8 cellular contexts compared by ENCODE assay signal in genomic region chr1:179002552-179003345, GRCh38. TPM values are rescaled to one million over a fixed set of nuclear protein-coding genes. Genes with fewer than 3 reads are reported as not detected.
DNase-seq lines count a peak whose midpoint lies in the region; ATAC-seq and TF ChIP-seq lines count a peak whose summit lies in the region.

No MANE protein-coding gene starts in this region.

- H3K4me3 Mint-ChIP-seq in activated CD4-positive, alpha-beta memory T cell treated with anti-CD3 and anti-CD28 coated beads, Interleukin-2, amount 10 ng/mL, durations not matched to agents 7 days and 5 days: no peak overlapping the region
- H3K4me3 Mint-ChIP-seq in endodermal cell: no peak overlapping the region

- CTCF ChIA-PET in AG04449 (lab: Yijun Ruan, JAX): interaction anchor here (0.6 to 17.0 kb wide), 85 partner anchors 9 to 703 kb away, joined by 3 to 593 read pairs (median 4); partner anchors contain the start of gene ANGPTL1
- CTCF ChIA-PET in activated CD4-positive, alpha-beta memory T cell treated with anti-CD3 and anti-CD28 coated beads, Interleukin-2, amount 10 ng/mL, durations not matched to agents 7 days and 5 days (lab: Charles Lee): interaction anchor here (0.5 to 2.7 kb wide), 27 partner anchors 8 to 1200 kb away, joined by 3 to 16 read pairs (median 4); no protein-coding TSS in a partner anchor

- no peaks in the 10 kb centered on the region for H3K36me3 Mint-ChIP-seq in activated CD4-positive, alpha-beta memory T cell treated with anti-CD3 and anti-CD28 coated beads, Interleukin-2, amount 10 ng/mL, durations not matched to agents 7 days and 5 days (ENCODE audit: low read depth)
- no peaks in the 10 kb centered on the region for H3K36me3 Mint-ChIP-seq in endodermal cell (ENCODE audit: low read depth)

- H3K27ac Mint-ChIP-seq in activated CD4-positive, alpha-beta memory T cell treated with anti-CD3 and anti-CD28 coated beads, Interleukin-2, amount 10 ng/mL, durations not matched to agents 7 days and 5 days: no peak overlapping the region
- peak overlapping the region; percentile 59 for H3K27ac Mint-ChIP-seq in endodermal cell

- no peak overlapping the region for H3K4me3 ChIP-seq in AG04449 (ENCODE audit: low read depth, low read length)
- H3K4me3 ChIP-seq in endodermal cell (ENCODE audit: low read length): no peak overlapping the region

- H3K27ac ChIP-seq in endodermal cell (ENCODE audit: low read depth, low read length): peak overlapping the region; percentile 32

- H3K36me3 ChIP-seq in endodermal cell (ENCODE audit: control insufficient read depth, insufficient read depth, low read length): no peaks in the 10 kb centered on the region

- H3K27me3 ChIP-seq in endodermal cell (ENCODE audit: control insufficient read depth, insufficient read depth, low read length, poor library complexity, severe bottlenecking): no peaks in the 10 kb centered on the region

- ATAC-seq in GM18868 (IDR thresholded peaks at IDR 0.05; ENCODE audit: unreplicated experiment) (peak; percentile 82), HG03135 (IDR thresholded peaks at IDR 0.05; ENCODE audit: unreplicated experiment) (peak; percentile 72)

- no peaks in the 10 kb centered on the region for H3K4me1 ChIP-seq in endodermal cell (ENCODE audit: control insufficient read depth, insufficient read depth, low read length)

- peaks cover 10% of the 10 kb centered on the region for H3K4me1 Mint-ChIP-seq in activated CD4-positive, alpha-beta memory T cell treated with anti-CD3 and anti-CD28 coated beads, Interleukin-2, amount 10 ng/mL, durations not matched to agents 7 days and 5 days
- peaks cover 5% of the 10 kb centered on the region for H3K4me1 Mint-ChIP-seq in endodermal cell

- peak; percentile 88 for TF ChIP-seq CTCF in AG04449 (IDR thresholded peaks at IDR 0.05; ENCODE audit: insufficient read depth, low read length, missing control alignments)
- peak; percentile 99 for TF ChIP-seq CTCF in endodermal cell (conservative IDR thresholded peaks at IDR 0.05)

- no peak overlapping the region for H3K9ac ChIP-seq in endodermal cell (ENCODE audit: extremely low read depth, low read length, poor library complexity, severe bottlenecking)

- WGBS in endodermal cell (ENCODE audit: insufficient coverage in 1 of 2, insufficient read length in 1 of 2), 2 experiments: 40 to 42% methylated on average over 12 to 20 of the region's 20 CpGs

- H3K9me3 ChIP-seq in endodermal cell (ENCODE audit: control insufficient read depth, low read length): no peaks in the 10 kb centered on the region

- DNase-seq in AG04449 (ENCODE audit: low read depth, low spot score): no peak
- peak; percentile 91 for DNase-seq in NCI-H82 (lab: John Stamatoyannopoulos, UW)
- peak; percentile 61 for DNase-seq in activated CD4-positive, alpha-beta memory T cell treated with anti-CD3 and anti-CD28 coated beads, Interleukin-2, amount 10 ng/mL, durations not matched to agents 7 days and 5 days
- peak; percentile 98 for DNase-seq in endodermal cell
- peak; percentile 68 for DNase-seq in mucosa of gallbladder (ENCODE audit: low spot score)
- DNase-seq in stimulated activated CD8-positive, alpha-beta memory T cell treated with anti-CD3 and anti-CD28 coated beads, Interleukin-2, amount 100 ng/mL, for 48 hours (ENCODE audit: low read depth in 2 of 2): peak; percentile 50 to 65

- H3K27me3 Mint-ChIP-seq in activated CD4-positive, alpha-beta memory T cell treated with anti-CD3 and anti-CD28 coated beads, Interleukin-2, amount 10 ng/mL, durations not matched to agents 7 days and 5 days: no peaks in the 10 kb centered on the region
- no peaks in the 10 kb centered on the region for H3K27me3 Mint-ChIP-seq in endodermal cell (ENCODE audit: insufficient read depth)

- POLR2A ChIA-PET in AG04449 (lab: Yijun Ruan, JAX): interaction anchor here (1.3 kb wide), 1 partner anchor 465 kb away, joined by 3 read pairs; no protein-coding TSS in a partner anchor
- POLR2A ChIA-PET in activated CD4-positive, alpha-beta memory T cell treated with anti-CD3 and anti-CD28 coated beads, Interleukin-2, amount 10 ng/mL, durations not matched to agents 7 days and 5 days (lab: Charles Lee): no interaction called here

- H3K9me3 Mint-ChIP-seq in activated CD4-positive, alpha-beta memory T cell treated with anti-CD3 and anti-CD28 coated beads, Interleukin-2, amount 10 ng/mL, durations not matched to agents 7 days and 5 days: no peaks in the 10 kb centered on the region
- no peaks in the 10 kb centered on the region for H3K9me3 Mint-ChIP-seq in endodermal cell

RNA-seq across cellular contexts. Expression of gene FAM20B, which starts 22.9 kb away (rescaled TPM):
- total RNA-seq in activated CD4-positive, alpha-beta memory T cell treated with anti-CD3 and anti-CD28 coated beads, Interleukin-2, amount 10 ng/mL, durations not matched to agents 7 days and 5 days: 10 to 100 TPM; 25.5 to 27.2 TPM
- total RNA-seq in endodermal cell: 10 to 100 TPM; 47.7 to 52.4 TPM
- 30.8 TPM for polyA plus RNA-seq in endodermal cell (2013, experiment 1 of 2)
- polyA plus RNA-seq in endodermal cell (2013, experiment 2 of 2): 29.6 TPM
- total RNA-seq in mucosa of gallbladder: 69.9 TPM
